ENCODE assay signal across 19 cellular contexts in genomic region chr5:79091064-79091463, GRCh38. TPM values are rescaled to one million over a fixed set of nuclear protein-coding genes. Genes with fewer than 3 reads are reported as not detected.
DNase-seq lines count a peak whose midpoint lies in the region; ATAC-seq and TF ChIP-seq lines count a peak whose summit lies in the region.
"Had no signal": no experiment of that assay in that cellular context is flagged by ENCODE, and none has a peak within 500 bp of the region (broad histone marks: within the 10 kb centered on the region; RNA-seq: fewer than 3 reads in every experiment).

No MANE protein-coding gene starts in this region.

- 60% methylated on average over 3 of the region's 3 CpGs for WGBS in esophagus muscularis mucosa
- WGBS in psoas muscle, 3 donors, result 50 to 56% (median 50%) methylated on average over 3 of the region's 3 CpGs

- TF ChIP-seq CTCF in esophagus muscularis mucosa (IDR thresholded peaks at IDR 0.05) (no peak), psoas muscle (IDR thresholded peaks at IDR 0.05) (no peak)

- peaks cover 0 to 19% (median 13%) of the 10 kb centered on the region in 4 donors for H3K4me1 ChIP-seq in esophagus muscularis mucosa
- no peaks in the 10 kb centered on the region for H3K4me1 ChIP-seq in psoas muscle
- H3K4me1 ChIP-seq: A549 had no signal

- H3K36me3 ChIP-seq in esophagus muscularis mucosa (no peaks in the 10 kb centered on the region), psoas muscle (ENCODE audit: insufficient read depth in 1 of 2, low read depth in 1 of 2) (no peaks in the 10 kb centered on the region)

- H3K4me3 ChIP-seq in esophagus muscularis mucosa, result no peak overlapping the region
- no peak overlapping the region for H3K4me3 ChIP-seq in psoas muscle
- H3K4me3 ChIP-seq: A549 had no signal

- peak; percentile 54 for TF ChIP-seq EP300 in esophagus muscularis mucosa (IDR thresholded peaks at IDR 0.05)

- no peak for TF ChIP-seq POLR2A in esophagus muscularis mucosa (IDR thresholded peaks at IDR 0.05; ENCODE audit: low read depth)

- intact Hi-C loops in esophagus muscularis mucosa (cut with DNase I), result no loop called here
- intact Hi-C loops in psoas muscle (cut with DNase I), result no loop called here

- H3K27ac ChIP-seq in esophagus muscularis mucosa (replicated peaks in 1 of 4) (peak overlapping the region in 2 of 4 donors; percentile 10), psoas muscle (no peak overlapping the region)
- H3K27ac ChIP-seq: A549 had no signal

- ATAC-seq in left lobe of liver (peak; percentile 66), psoas muscle (peak in 3 of 4 donors; percentile 69 to 97 (median 96))
- ATAC-seq: A549; CD8-positive, alpha-beta T cell had no signal

- DNase-seq in amniotic epithelial cell (ENCODE audit: low read depth) (peak; percentile 10), esophagus muscularis mucosa (ENCODE audit: extremely low spot score) (no peak), left lobe of liver (ENCODE audit: low spot score) (no peak), psoas muscle (no peak), DMS 273 treated with DMSO at 0.1 percent for 48 hours (lab: John Stamatoyannopoulos, UW) (no peak), AG08395 (ENCODE audit: low spot score) (no peak)
- no peak for DNase-seq in stimulated activated CD8-positive, alpha-beta memory T cell treated with anti-CD3 and anti-CD28 coated beads, Interleukin-4, amount 100 ng/mL, for 48 hours
- DNase-seq: Caco-2; CD8-positive, alpha-beta T cell; DMS53; GF-D8; HCEC 1CT; HFFc6 had no signal

- H3K27me3 ChIP-seq in esophagus muscularis mucosa, result no peaks in the 10 kb centered on the region
- H3K27me3 ChIP-seq in psoas muscle (ENCODE audit: insufficient read depth in 3 of 3, low read length in 2 of 3), result no peaks in the 10 kb centered on the region

- H3K9me3 ChIP-seq in esophagus muscularis mucosa (no peaks in the 10 kb centered on the region), psoas muscle (no peaks in the 10 kb centered on the region)
- H3K9me3 ChIP-seq: A549, Caco-2 had no signal

RNA-seq across cellular contexts. Expression of gene BHMT, which starts 20.5 kb away (rescaled TPM):
- total RNA-seq in esophagus muscularis mucosa (1 to 10 TPM in 3 of 4 donors, under 1 TPM in 1; 0.83 to 4.8 (median 3.9) TPM), left lobe of liver (957 TPM), psoas muscle (not detected)
- under 1 TPM in 1 of 3 donors, not detected in 2; 0.12 TPM for polyA plus RNA-seq in psoas muscle
- total RNA-seq: Caco-2; CD8-positive, alpha-beta T cell; H4; HFFc6; HT1080 had no signal
- polyA plus RNA-seq: A549, AG04450, BJ, CD14-positive monocyte had no signal

RNA-seq across cellular contexts. Expression of gene BHMT2, which starts 21.5 kb away (rescaled TPM):
- total RNA-seq in esophagus muscularis mucosa, result 100 to 1,000 TPM in 1 of 4 donors, 10 to 100 TPM in 3; 44.2 to 105 (median 64.1) TPM
- 374 TPM for total RNA-seq in left lobe of liver
- total RNA-seq in psoas muscle, result 10 to 100 TPM in 3 of 4 donors, 1 to 10 TPM in 1; 6.9 to 16.6 (median 12.0) TPM
- 10 to 100 TPM in 1 of 3 donors, 1 to 10 TPM in 2; 1.9 to 20.8 (median 9.0) TPM for polyA plus RNA-seq in psoas muscle
- total RNA-seq: Caco-2; CD8-positive, alpha-beta T cell; H4; HT1080 had no signal
- polyA plus RNA-seq: A549, CD14-positive monocyte had no signal

RNA-seq across cellular contexts. Expression of gene DMGDH, which starts 21.6 kb away (rescaled TPM):
- total RNA-seq in esophagus muscularis mucosa (1 to 10 TPM; 3.3 to 7.4 (median 4.6) TPM), left lobe of liver (119 TPM), psoas muscle (1 to 10 TPM; 1.7 to 2.8 (median 2.1) TPM)
- polyA plus RNA-seq in psoas muscle, result 1 to 10 TPM in 1 of 3 donors, under 1 TPM in 2; 0.16 to 1.5 (median 0.80) TPM
- polyA plus RNA-seq: CD14-positive monocyte had no signal

Comparison
In these comparisons a context has a peak if more than half of its experiments do, and no peak if none do; other contexts are left out.
1. RNA of gene BHMT, which starts 20.5 kb away (total RNA-seq): 957 TPM in left lobe of liver (single experiment); 0.83 to 4.8 TPM in esophagus muscularis mucosa and not detected in psoas muscle; every median in the first group is over 100 times any median in the second.
2. RNA of gene DMGDH, which starts 21.6 kb away (total RNA-seq): 119 TPM in left lobe of liver (single experiment); 3.3 to 7.4 TPM in esophagus muscularis mucosa and 1.7 to 2.8 TPM in psoas muscle; every median in the first group is over 10 times any median in the second.